Comparison of ENCODE assay signal across 17 cellular contexts in genomic region chr7:151117565-151117964, GRCh38. TPM values are rescaled to one million over a fixed set of nuclear protein-coding genes. Genes with fewer than 3 reads are reported as not detected.
A peak's percentile ranks its signal among the peaks of the same experiment; 100 is the strongest.
DNase-seq lines count a peak whose midpoint lies in the region; ATAC-seq and TF ChIP-seq lines count a peak whose summit lies in the region.
"Had no signal": no experiment of that assay in that cellular context is flagged by ENCODE, and none has a peak within 500 bp of the region (broad histone marks: within the 10 kb centered on the region; RNA-seq: fewer than 3 reads in every experiment).

No MANE protein-coding gene starts in this region.

- WGBS in hepatocyte (ENCODE audit: low lambda C conversion rate, missing lambda C conversion rate) = 99% methylated on average over 11 of the region's 12 CpGs

- no peak overlapping the region for H3K27ac ChIP-seq in hepatocyte
- H3K27ac ChIP-seq: pancreas, SJCRH30 had no signal

- no peak overlapping the region for H3K4me2 ChIP-seq in hepatocyte

- no peak overlapping the region for H3K27ac Mint-ChIP-seq in stimulated activated naive CD8-positive, alpha-beta T cell treated with anti-CD3 and anti-CD28 coated beads, Interleukin-15, amount 100 ng/mL, for 72 hours
- H3K27ac Mint-ChIP-seq in central memory CD8-positive, alpha-beta T cell (ENCODE audit: low read depth) = peak overlapping the region; percentile 84

- H2AFZ ChIP-seq in hepatocyte = no peak overlapping the region

- H3K36me3 ChIP-seq in BE2C = peaks cover 58% of the 10 kb centered on the region
- H3K36me3 ChIP-seq in hepatocyte (replicated peaks; ENCODE audit: insufficient read depth, low read depth) = no peaks in the 10 kb centered on the region

- DNase-seq in stimulated activated naive CD8-positive, alpha-beta T cell treated with anti-CD3 and anti-CD28 coated beads, Interleukin-15, amount 100 ng/mL, for 72 hours = no peak
- no peak for DNase-seq in stimulated activated naive CD8-positive, alpha-beta T cell treated with anti-CD3 and anti-CD28 coated beads, Interleukin-15, Interleukin-2, amounts not matched to agents 100 U/mL and 50 U/mL, for 24 hours
- peak; percentile 46 for DNase-seq in activated CD4-positive, alpha-beta T cell treated with anti-CD3 and anti-CD28 coated beads, Interleukin-2, amount 50 U/mL, for 1 hour
- DNase-seq in central memory CD8-positive, alpha-beta T cell (ENCODE audit: low spot score in 2 of 2) = peak in 1 of 2 donors; percentile 41
- peak; percentile 71 for DNase-seq in ureter (ENCODE audit: low spot score)
- no peak for DNase-seq in NCI-H1092 treated with DMSO at 0.1 percent for 48 hours (lab: John Stamatoyannopoulos, UW)
- DNase-seq in BE2C = no peak
- DNase-seq in hepatocyte (ENCODE audit: low spot score) = no peak
- DNase-seq: AML-193; aorta; dorsolateral prefrontal cortex; EL; midbrain; NK-92 treated with Interleukin-12 subunit alpha and Interleukin-12 subunit beta, amount 100 ng/mL, for 24 hours; SJCRH30; stomach had no signal

- H3K79me2 ChIP-seq in hepatocyte = peaks cover 39% of the 10 kb centered on the region

- H3K4me1 ChIP-seq in BE2C (peaks cover 16% of the 10 kb centered on the region), hepatocyte (ENCODE audit: insufficient read depth) (peaks cover 17% of the 10 kb centered on the region)
- H3K4me1 ChIP-seq: SJCRH30 had no signal

- H3K4me1 Mint-ChIP-seq in stimulated activated naive CD8-positive, alpha-beta T cell treated with anti-CD3 and anti-CD28 coated beads, Interleukin-15, amount 100 ng/mL, for 72 hours = peaks cover 13% of the 10 kb centered on the region
- peaks cover 15% of the 10 kb centered on the region for H3K4me1 Mint-ChIP-seq in central memory CD8-positive, alpha-beta T cell

- H3K36me3 Mint-ChIP-seq in central memory CD8-positive, alpha-beta T cell (ENCODE audit: insufficient read depth) = peaks cover 11% of the 10 kb centered on the region

- H4K20me1 ChIP-seq in hepatocyte (ENCODE audit: insufficient read depth, poor library complexity, severe bottlenecking) = peaks cover 50% of the 10 kb centered on the region

- ATAC-seq in stimulated activated naive CD8-positive, alpha-beta T cell treated with anti-CD3 and anti-CD28 coated beads, Interleukin-15, amount 100 ng/mL, for 72 hours = peak; percentile 24
- no peak for ATAC-seq in stimulated activated naive CD8-positive, alpha-beta T cell treated with anti-CD3 and anti-CD28 coated beads, Interleukin-15, Interleukin-2, amounts not matched to agents 100 U/mL and 50 U/mL, for 24 hours
- ATAC-seq in central memory CD8-positive, alpha-beta T cell (replicated peaks; ENCODE audit: extremely low read depth, poor library complexity, severe bottlenecking) = peak; percentile 83
- ATAC-seq: pancreas had no signal

- peak overlapping the region; percentile 26 to 55 for H3K4me3 Mint-ChIP-seq in stimulated activated naive CD8-positive, alpha-beta T cell treated with anti-CD3 and anti-CD28 coated beads, Interleukin-15, amount 100 ng/mL, for 72 hours
- peak overlapping the region; percentile 65 for H3K4me3 Mint-ChIP-seq in central memory CD8-positive, alpha-beta T cell

- H3K4me3 ChIP-seq in BE2C (ENCODE audit: low read depth, low read length) = no peak overlapping the region
- H3K4me3 ChIP-seq in hepatocyte = no peak overlapping the region
- H3K4me3 ChIP-seq: dorsolateral prefrontal cortex, pancreas, SJCRH30, stomach had no signal

- no peaks in the 10 kb centered on the region for H3K9me3 ChIP-seq in BE2C
- H3K9me3 ChIP-seq in hepatocyte (ENCODE audit: low read depth) = no peaks in the 10 kb centered on the region
- H3K9me3 ChIP-seq: pancreas, SJCRH30, stomach had no signal

- H3K9me3 Mint-ChIP-seq in stimulated activated naive CD8-positive, alpha-beta T cell treated with anti-CD3 and anti-CD28 coated beads, Interleukin-15, amount 100 ng/mL, for 72 hours = no peaks in the 10 kb centered on the region
- H3K9me3 Mint-ChIP-seq in central memory CD8-positive, alpha-beta T cell = no peaks in the 10 kb centered on the region

- H3K9me2 ChIP-seq in hepatocyte (replicated peaks; ENCODE audit: insufficient read depth) = no peaks in the 10 kb centered on the region

- TF ChIP-seq CTCF in BE2C (IDR thresholded peaks at IDR 0.05; ENCODE audit: low read depth, low read length) = no peak
- no peak for TF ChIP-seq CTCF in hepatocyte (IDR thresholded peaks at IDR 0.05; ENCODE audit: poor library complexity)

- H3K27me3 Mint-ChIP-seq in stimulated activated naive CD8-positive, alpha-beta T cell treated with anti-CD3 and anti-CD28 coated beads, Interleukin-15, amount 100 ng/mL, for 72 hours = peaks cover 21% of the 10 kb centered on the region
- no peaks in the 10 kb centered on the region for H3K27me3 Mint-ChIP-seq in central memory CD8-positive, alpha-beta T cell

- H3K27me3 ChIP-seq in BE2C (no peaks in the 10 kb centered on the region), hepatocyte (no peaks in the 10 kb centered on the region)
- H3K27me3 ChIP-seq: dorsolateral prefrontal cortex, pancreas, SJCRH30, stomach had no signal

RNA-seq across cellular contexts. Expression of gene AGAP3, which starts 31.3 kb away (rescaled TPM):
- total RNA-seq in ureter = 178 TPM
- polyA plus RNA-seq in BE2C (2012; ENCODE audit: insufficient read depth, insufficient read length, low read depth) = 220 TPM
- total RNA-seq in hepatocyte = 23.7 and 44.0 TPM in 2 replicates
- polyA plus RNA-seq in hepatocyte = 56.7 and 63.5 TPM in 2 replicates

RNA-seq across cellular contexts. Expression of gene TMUB1, which starts 34.3 kb away (rescaled TPM):
- total RNA-seq in ureter = 24.9 TPM
- polyA plus RNA-seq in BE2C (2012; ENCODE audit: insufficient read depth, insufficient read length, low read depth) = 203 TPM
- 40.5 and 45.0 TPM in 2 replicates for total RNA-seq in hepatocyte
- polyA plus RNA-seq in hepatocyte = 83.1 and 91.9 TPM in 2 replicates

RNA-seq across cellular contexts. Expression of gene FASTK, which starts 37.0 kb away (rescaled TPM):
- total RNA-seq in ureter (91.7 TPM), hepatocyte (105 and 107 TPM in 2 replicates)
- polyA plus RNA-seq in BE2C (2012; ENCODE audit: insufficient read depth, insufficient read length, low read depth) = 267 TPM
- polyA plus RNA-seq in hepatocyte = 193 and 202 TPM in 2 replicates

RNA-seq across cellular contexts. Expression of gene GBX1, which starts 49.9 kb away (rescaled TPM):
- not detected for total RNA-seq in ureter
- polyA plus RNA-seq in BE2C (2012; ENCODE audit: insufficient read depth, insufficient read length, low read depth) = not detected
- not detected in 2 replicates for total RNA-seq in hepatocyte
- polyA plus RNA-seq in hepatocyte = not detected in 2 replicates
- total RNA-seq: aorta, pancreas, stomach had no signal
- polyA plus RNA-seq: aorta, pancreas, stomach had no signal

RNA-seq across cellular contexts. Expression of gene SLC4A2, which starts 58.2 kb away (rescaled TPM):
- 74.2 TPM for total RNA-seq in ureter
- 621 TPM for polyA plus RNA-seq in BE2C (2012; ENCODE audit: insufficient read depth, insufficient read length, low read depth)
- 153 and 188 TPM in 2 replicates for total RNA-seq in hepatocyte
- polyA plus RNA-seq in hepatocyte = 167 and 175 TPM in 2 replicates

Comparison
In these comparisons a context has a peak if more than half of its experiments do, and no peak if none do; other contexts are left out.
1. DNase-seq: peak in activated CD4-positive, alpha-beta T cell treated with anti-CD3 and anti-CD28 coated beads, Interleukin-2, amount 50 U/mL, for 1 hour (single experiment) and ureter (single experiment); none in stimulated activated naive CD8-positive, alpha-beta T cell treated with anti-CD3 and anti-CD28 coated beads, Interleukin-15, amount 100 ng/mL, for 72 hours (0 of 2), stimulated activated naive CD8-positive, alpha-beta T cell treated with anti-CD3 and anti-CD28 coated beads, Interleukin-15, Interleukin-2, amounts not matched to agents 100 U/mL and 50 U/mL, for 24 hours (single experiment), NCI-H1092 treated with DMSO at 0.1 percent for 48 hours (single experiment), BE2C (single experiment) and hepatocyte (single experiment).